In the genomic region with DNA sequence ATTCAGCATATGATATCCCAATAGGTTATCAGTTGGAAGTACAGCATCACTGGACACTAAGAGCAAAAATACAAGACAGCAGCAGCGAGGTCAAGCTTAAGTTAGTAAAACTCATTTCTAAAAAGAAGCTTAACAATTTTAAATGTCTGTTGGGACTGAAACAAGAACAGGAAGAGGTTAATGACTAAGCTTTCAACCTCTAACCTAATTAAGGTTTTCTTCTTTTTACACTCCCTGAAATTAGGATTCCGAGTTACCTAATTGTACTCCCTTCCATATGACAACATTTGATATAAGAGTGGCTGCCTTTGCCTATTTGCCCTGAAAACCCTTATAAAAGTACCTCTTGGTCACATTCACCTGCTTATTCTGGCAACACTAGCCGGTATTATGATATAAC, we compare ENCODE assay signal across 11 cellular contexts. TPM values are rescaled to one million over a fixed set of nuclear protein-coding genes. Genes with fewer than 3 reads are reported as not detected.
DNase-seq lines count a peak whose midpoint lies in the region; ATAC-seq, FAIRE-seq and TF ChIP-seq lines count a peak whose summit lies in the region.
"Had no signal": no experiment of that assay in that cellular context is flagged by ENCODE, and none has a peak within 500 bp of the region (broad histone marks: within the 10 kb centered on the region; RNA-seq: fewer than 3 reads in every experiment).

No MANE protein-coding gene starts in this region.

- H3K27me3 ChIP-seq in astrocyte (ENCODE audit: insufficient read depth, low read length) (no peaks in the 10 kb centered on the region), gastrocnemius medialis (no peaks in the 10 kb centered on the region), MM.1S (replicated peaks; ENCODE audit: insufficient read depth, low read length) (no peaks in the 10 kb centered on the region)

- intact Hi-C loops in activated CD4-positive, alpha-beta T cell treated with anti-CD3 and anti-CD28 coated beads, Interleukin-2, amount 10 ng/mL, durations not matched to agents 24 days and 14 days (cut with micrococcal nuclease), result loop anchor here (2.0 kb wide), 1 partner anchor 15 kb away; no protein-coding TSS in a partner anchor
- intact Hi-C loops in gastrocnemius medialis (cut with DNase I; ENCODE audit: low total_unique reads), result no loop called here

- no peaks in the 10 kb centered on the region for H3K9me2 ChIP-seq in MM.1S (replicated peaks; ENCODE audit: insufficient read depth, low read length)

- TF ChIP-seq CTCF in astrocyte (IDR thresholded peaks at IDR 0.05; ENCODE audit: insufficient read depth, low read depth, low read length) (no peak), gastrocnemius medialis (IDR thresholded peaks at IDR 0.05 in 4 of 5, conservative IDR thresholded peaks at IDR 0.05 in 1 of 5) (no peak), MM.1S (IDR thresholded peaks at IDR 0.05; ENCODE audit: low read length) (no peak)

- H3K4me1 ChIP-seq in astrocyte (ENCODE audit: insufficient read depth, low read length) (peaks cover 36% of the 10 kb centered on the region), gastrocnemius medialis (peaks cover 47 to 55% of the 10 kb centered on the region in 2 donors), MM.1S (ENCODE audit: low read length) (peaks cover 4% of the 10 kb centered on the region)

- no peaks in the 10 kb centered on the region for H3K9me3 Mint-ChIP-seq in activated CD4-positive, alpha-beta T cell treated with anti-CD3 and anti-CD28 coated beads, Interleukin-2, amount 10 ng/mL, durations not matched to agents 24 days and 14 days
- no peaks in the 10 kb centered on the region for H3K9me3 Mint-ChIP-seq in astrocyte (ENCODE audit: unreplicated experiment)
- H3K9me3 Mint-ChIP-seq: brain had no signal

- H3K4me2 ChIP-seq in astrocyte (ENCODE audit: low read length), result peak overlapping the region; percentile 60
- H3K4me2 ChIP-seq in MM.1S (ENCODE audit: low read depth, low read length), result no peak overlapping the region

- peak overlapping the region; percentile 58 for H3K4me3 Mint-ChIP-seq in activated CD4-positive, alpha-beta T cell treated with anti-CD3 and anti-CD28 coated beads, Interleukin-2, amount 10 ng/mL, durations not matched to agents 24 days and 14 days
- H3K4me3 Mint-ChIP-seq in astrocyte (ENCODE audit: unreplicated experiment), result no peak overlapping the region

- FAIRE-seq in astrocyte (lab: Jason Lieb, UNC), result no peak

- H3K9me3 ChIP-seq in astrocyte (ENCODE audit: insufficient read depth, low read depth, low read length) (no peaks in the 10 kb centered on the region), gastrocnemius medialis (no peaks in the 10 kb centered on the region), MM.1S (replicated peaks; ENCODE audit: insufficient read depth, low read length) (no peaks in the 10 kb centered on the region)

- H3K4me3 ChIP-seq in astrocyte (ENCODE audit: insufficient read depth, low read depth, low read length), result no peak overlapping the region
- no peak overlapping the region for H3K4me3 ChIP-seq in gastrocnemius medialis
- no peak overlapping the region for H3K4me3 ChIP-seq in MM.1S (ENCODE audit: low read length)

- no peak for DNase-seq in activated CD4-positive, alpha-beta T cell treated with anti-CD3 and anti-CD28 coated beads, Interleukin-2, amount 10 ng/mL, durations not matched to agents 24 days and 14 days
- DNase-seq in activated CD4-positive, alpha-beta T cell treated with anti-CD3 and anti-CD28 coated beads, Interleukin-2, amount 50 U/mL, for 4 hours, result no peak
- peak; percentile 53 for DNase-seq in MV-4-11 (lab: John Stamatoyannopoulos, UW)
- no peak for DNase-seq in astrocyte (ENCODE audit: low read depth)
- DNase-seq in gastrocnemius medialis, result no peak
- DNase-seq in amygdala (lab: John Stamatoyannopoulos, UW), result no peak
- no peak for DNase-seq in MM.1S
- DNase-seq: NK-92 treated with Interleukin-12 subunit alpha and Interleukin-12 subunit beta, amount 100 ng/mL, for 24 hours had no signal

- H3K36me3 Mint-ChIP-seq in activated CD4-positive, alpha-beta T cell treated with anti-CD3 and anti-CD28 coated beads, Interleukin-2, amount 10 ng/mL, durations not matched to agents 24 days and 14 days (ENCODE audit: low read depth), result peaks cover 23% of the 10 kb centered on the region
- peaks cover 3% of the 10 kb centered on the region for H3K36me3 Mint-ChIP-seq in astrocyte (ENCODE audit: low read depth, unreplicated experiment)

- H3K79me2 ChIP-seq in astrocyte (ENCODE audit: insufficient read depth, low read length) (peaks cover 87% of the 10 kb centered on the region), MM.1S (ENCODE audit: low read length) (peaks cover 76% of the 10 kb centered on the region)

- H4K20me1 ChIP-seq in astrocyte (ENCODE audit: insufficient read depth, low read length) (peaks cover 49% of the 10 kb centered on the region), MM.1S (ENCODE audit: insufficient read depth, low read length) (no peaks in the 10 kb centered on the region)

- H3K27me3 Mint-ChIP-seq in activated CD4-positive, alpha-beta T cell treated with anti-CD3 and anti-CD28 coated beads, Interleukin-2, amount 10 ng/mL, durations not matched to agents 24 days and 14 days, result no peaks in the 10 kb centered on the region
- H3K27me3 Mint-ChIP-seq in astrocyte (ENCODE audit: low read depth, unreplicated experiment), result no peaks in the 10 kb centered on the region

- in situ Hi-C loops in gastrocnemius medialis (cut with MboI; ENCODE audit: low sequenced_read_pairs in 4 of 4), result no loop called here

- no peaks in the 10 kb centered on the region for H3F3A ChIP-seq in MM.1S (ENCODE audit: insufficient read depth, low read length)

- H3K9ac ChIP-seq in astrocyte (ENCODE audit: low read length) (peak overlapping the region; percentile 37), MM.1S (ENCODE audit: low read length) (no peak overlapping the region)

- TF ChIP-seq POLR2A in gastrocnemius medialis (IDR thresholded peaks at IDR 0.05), result no peak

- ATAC-seq in gastrocnemius medialis, result no peak
- ATAC-seq in GM19397 (IDR thresholded peaks at IDR 0.05; ENCODE audit: unreplicated experiment), result no peak

- H3K36me3 ChIP-seq in astrocyte (ENCODE audit: insufficient read depth, low read length) (peaks cover 3% of the 10 kb centered on the region), gastrocnemius medialis (no peaks in the 10 kb centered on the region), MM.1S (replicated peaks; ENCODE audit: insufficient read depth, low read length) (no peaks in the 10 kb centered on the region)

- H3K27ac ChIP-seq in astrocyte (ENCODE audit: low read depth, low read length), result no peak overlapping the region
- H3K27ac ChIP-seq in gastrocnemius medialis, result peak overlapping the region; percentile 87 to 97 (median 95)
- no peak overlapping the region for H3K27ac ChIP-seq in MM.1S (ENCODE audit: low read length)

- H2AFZ ChIP-seq in astrocyte (ENCODE audit: low read depth, low read length) (no peak overlapping the region), MM.1S (ENCODE audit: low read length) (no peak overlapping the region)

- peak overlapping the region; percentile 45 for H3K27ac Mint-ChIP-seq in activated CD4-positive, alpha-beta T cell treated with anti-CD3 and anti-CD28 coated beads, Interleukin-2, amount 10 ng/mL, durations not matched to agents 24 days and 14 days
- no peak overlapping the region for H3K27ac Mint-ChIP-seq in astrocyte (ENCODE audit: unreplicated experiment)

- H3K4me1 Mint-ChIP-seq in activated CD4-positive, alpha-beta T cell treated with anti-CD3 and anti-CD28 coated beads, Interleukin-2, amount 10 ng/mL, durations not matched to agents 24 days and 14 days, result peaks cover 56% of the 10 kb centered on the region
- H3K4me1 Mint-ChIP-seq in astrocyte (ENCODE audit: low read depth, unreplicated experiment), result peaks cover 37% of the 10 kb centered on the region

RNA-seq across cellular contexts. Expression of gene CPSF4L, which starts 34.3 kb away (rescaled TPM):
- total RNA-seq in activated CD4-positive, alpha-beta T cell treated with anti-CD3 and anti-CD28 coated beads, Interleukin-2, amount 10 ng/mL, durations not matched to agents 24 days and 14 days, result not detected in 2 replicates
- total RNA-seq in astrocyte (not detected in 2 replicates), gastrocnemius medialis (not detected)
- total RNA-seq: liver had no signal

RNA-seq across cellular contexts. Expression of gene COG1, which starts 34.5 kb away (rescaled TPM):
- total RNA-seq in activated CD4-positive, alpha-beta T cell treated with anti-CD3 and anti-CD28 coated beads, Interleukin-2, amount 10 ng/mL, durations not matched to agents 24 days and 14 days, result 30.0 and 32.7 TPM in 2 replicates
- total RNA-seq in astrocyte, result 34.4 and 38.9 TPM in 2 replicates
- total RNA-seq in gastrocnemius medialis, result 10 to 100 TPM; 21.2 to 34.7 (median 26.7) TPM

Comparison
In these comparisons a context has a peak if more than half of its experiments do, and no peak if none do; other contexts are left out.
1. H3K27ac ChIP-seq: peak in gastrocnemius medialis (4 of 4); none in astrocyte (single experiment) and MM.1S (single experiment).